ENCODE assay signal across 8 cellular contexts in genomic region chr22:37818397-37819099, GRCh38. TPM values are rescaled to one million over a fixed set of nuclear protein-coding genes. Genes with fewer than 3 reads are reported as not detected.
DNase-seq lines count a peak whose midpoint lies in the region; ATAC-seq and TF ChIP-seq lines count a peak whose summit lies in the region.

No MANE protein-coding gene starts in this region.

- DNase-seq in NCI-H1436 (lab: John Stamatoyannopoulos, UW) (peak; percentile 24), NCI-H1436 treated with DMSO at 0.1 percent for 48 hours (lab: John Stamatoyannopoulos, UW) (no peak), choroid plexus epithelial cell (ENCODE audit: low read depth) (peak; percentile 57), lung (ENCODE audit: low spot score) (peak; percentile 66), foreskin melanocyte (no peak)
- DNase-seq in activated CD4-positive, CD25-positive, alpha-beta regulatory T cell treated with anti-CD3 and anti-CD28 coated beads, Interleukin-2, amount 50 U/mL, for 16 hours (ENCODE audit: low read depth, low spot score): peak; percentile 32
- peak; percentile 41 to 68 (median 41) for DNase-seq in stimulated activated CD4-positive, alpha-beta T cell treated with anti-CD3 and anti-CD28 coated beads, TNF-alpha, amount 100 ng/mL, for 24 hours (ENCODE audit: low read depth in 3 of 3)

- H3K27me3 ChIP-seq in lung (ENCODE audit: control insufficient read depth, insufficient read depth): peaks cover 4% of the 10 kb centered on the region

- H3K9me3 ChIP-seq in lung (ENCODE audit: control insufficient read depth in 2 of 2, insufficient read depth in 1 of 2, low read length in 1 of 2): no peaks in the 10 kb centered on the region

- TF ChIP-seq CTCF in choroid plexus epithelial cell (conservative IDR thresholded peaks at IDR 0.05; ENCODE audit: low read depth, low read length): peak; percentile 53
- TF ChIP-seq CTCF in lung (IDR thresholded peaks at IDR 0.05; ENCODE audit: control extremely low read depth, extremely low read depth): no peak

- H3K4me1 ChIP-seq in lung (ENCODE audit: control insufficient read depth in 2 of 2, insufficient read depth in 2 of 2, low read length in 2 of 2): peaks cover 0 to 13% of the 10 kb centered on the region in 2 donors

- no peak overlapping the region for H3K27ac ChIP-seq in lung (ENCODE audit: low read depth in 1 of 2, low read length in 1 of 2)

- H3K4me3 ChIP-seq in choroid plexus epithelial cell (ENCODE audit: low read depth, low read length) (peak overlapping the region; percentile 44), lung (no peak overlapping the region)

- H3K36me3 ChIP-seq in lung (ENCODE audit: control insufficient read depth in 2 of 2, insufficient read depth in 2 of 2, low read length in 2 of 2): peaks cover 0 to 2% of the 10 kb centered on the region in 2 donors

- 3% methylated on average over 58 to 68 of the region's 68 CpGs for WGBS in lung, 2 donors

- ATAC-seq in lung (ENCODE audit: insufficient read depth, low FRiP score): peak; percentile 63
- ATAC-seq in GM18907 (IDR thresholded peaks at IDR 0.05; ENCODE audit: unreplicated experiment): no peak

RNA-seq across cellular contexts. Expression of gene GALR3, which starts 4.6 kb away (rescaled TPM):
- total RNA-seq in lung: not detected
- polyA plus RNA-seq in lung: not detected

RNA-seq across cellular contexts. Expression of gene GCAT, which starts 10.8 kb away (rescaled TPM):
- total RNA-seq in lung: 10 to 100 TPM; 11.7 to 17.2 TPM
- polyA plus RNA-seq in lung: 10 to 100 TPM in 1 of 2 donors, 1 to 10 TPM in 1; 9.3 to 31.1 TPM

RNA-seq across cellular contexts. Expression of gene ANKRD54, which starts 25.6 kb away (rescaled TPM):
- 10 to 100 TPM; 19.8 to 31.8 TPM for total RNA-seq in lung
- polyA plus RNA-seq in lung: 10 to 100 TPM; 19.3 to 20.2 TPM

RNA-seq across cellular contexts. Expression of gene EIF3L, which starts 30.7 kb away (rescaled TPM):
- total RNA-seq in lung: 100 to 1,000 TPM; 281 to 420 TPM
- 100 to 1,000 TPM; 175 to 224 TPM for polyA plus RNA-seq in lung

Comparison
In these comparisons a context has a peak if more than half of its experiments do, and no peak if none do; other contexts are left out.
1. DNase-seq: peak in NCI-H1436 (single experiment), activated CD4-positive, CD25-positive, alpha-beta regulatory T cell treated with anti-CD3 and anti-CD28 coated beads, Interleukin-2, amount 50 U/mL, for 16 hours (single experiment), choroid plexus epithelial cell (single experiment), lung (single experiment) and stimulated activated CD4-positive, alpha-beta T cell treated with anti-CD3 and anti-CD28 coated beads, TNF-alpha, amount 100 ng/mL, for 24 hours (3 of 3); none in NCI-H1436 treated with DMSO at 0.1 percent for 48 hours (single experiment) and foreskin melanocyte (single experiment).